ENCODE assay signal across 8 cellular contexts in the genomic region with DNA sequence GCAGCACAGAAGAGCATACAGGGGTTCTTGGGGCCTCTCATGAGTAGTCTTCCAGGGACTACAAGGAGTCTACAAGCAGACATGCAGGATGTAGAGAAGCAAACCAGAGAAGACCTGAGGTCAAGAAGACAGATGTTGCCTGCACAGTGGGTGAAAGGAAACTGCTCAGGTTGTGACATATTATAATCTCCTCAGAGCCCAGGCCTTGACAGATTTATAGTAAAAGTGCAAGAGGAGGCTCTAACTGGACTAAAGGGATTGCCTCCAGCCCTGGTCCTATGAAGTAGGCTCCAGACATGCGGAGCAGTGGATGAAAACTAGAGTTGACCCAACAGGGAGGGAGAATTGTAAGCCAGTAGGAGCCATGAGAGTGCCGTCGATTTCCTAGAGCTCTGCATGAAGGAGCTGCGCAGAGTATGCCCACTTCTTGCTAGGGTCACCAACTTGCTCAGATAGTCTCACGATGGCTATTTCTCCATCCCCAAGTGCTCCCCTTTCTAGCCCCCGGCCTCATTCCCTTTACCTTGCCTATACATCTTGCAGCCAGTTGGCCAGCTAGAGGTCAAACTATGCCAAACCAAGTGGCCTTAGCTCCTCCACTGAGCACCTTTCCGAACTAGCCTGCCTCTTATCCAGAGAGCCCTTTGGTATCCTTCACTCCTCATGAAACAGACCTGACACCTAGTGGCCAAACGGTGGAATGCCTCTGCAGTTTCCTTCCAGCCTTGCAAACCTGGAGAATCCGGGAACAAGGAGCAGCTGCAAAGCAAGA. TPM values are rescaled to one million over a fixed set of nuclear protein-coding genes. Genes with fewer than 3 reads are reported as not detected.
DNase-seq lines count a peak whose midpoint lies in the region; ATAC-seq lines count a peak whose summit lies in the region.

No MANE protein-coding gene starts in this region.

- H3K9me3 Mint-ChIP-seq in stimulated activated memory B cell treated with anti-CD40 and anti-IgM and Interleukin-4, amounts not matched to agents 10 μg/mL and 1 μg/mL and 100 μg/mL, for 72 hours = no peaks in the 10 kb centered on the region

- DNase-seq in D341Med (ENCODE audit: low spot score) (peak; percentile 86), HuH-7 (ENCODE audit: low spot score) (peak; percentile 82), NT2/D1 (ENCODE audit: low read depth, low spot score) (peak; percentile 85)
- peak; percentile 73 for DNase-seq in activated CD8-positive, alpha-beta memory T cell treated with anti-CD3 and anti-CD28 coated beads, Interleukin-2, amount 50 U/mL, for 48 hours

- 56 to 60% methylated on average over 9 of the region's 9 CpGs for WGBS in esophagus, 2 donors

- no peak overlapping the region for H3K4me3 Mint-ChIP-seq in stimulated activated memory B cell treated with anti-CD40 and anti-IgM and Interleukin-4, amounts not matched to agents 10 μg/mL and 1 μg/mL and 100 μg/mL, for 72 hours

- H3K9ac ChIP-seq in NT2/D1 (ENCODE audit: insufficient read length, low read depth) = no peak overlapping the region

- ATAC-seq in stimulated activated memory B cell treated with anti-CD40 and anti-IgM and Interleukin-4, amounts not matched to agents 10 μg/mL and 1 μg/mL and 100 μg/mL, for 72 hours = peak; percentile 71
- ATAC-seq in GM21515 (IDR thresholded peaks at IDR 0.05; ENCODE audit: unreplicated experiment) = no peak

- H3K27me3 Mint-ChIP-seq in stimulated activated memory B cell treated with anti-CD40 and anti-IgM and Interleukin-4, amounts not matched to agents 10 μg/mL and 1 μg/mL and 100 μg/mL, for 72 hours = no peaks in the 10 kb centered on the region

- H3K4me1 ChIP-seq in NT2/D1 (ENCODE audit: insufficient read depth, insufficient read length) (peaks cover 4% of the 10 kb centered on the region), esophagus (ENCODE audit: control insufficient read depth in 2 of 2, insufficient read depth in 2 of 2, low read length in 1 of 2) (peaks cover 0 to 4% of the 10 kb centered on the region in 2 donors), muscle layer of duodenum (ENCODE audit: control insufficient read depth in 1 of 2, insufficient read depth in 2 of 2, low read length in 2 of 2) (peaks cover 21 to 30% of the 10 kb centered on the region in 2 donors)

- no peak overlapping the region for H3K27ac Mint-ChIP-seq in stimulated activated memory B cell treated with anti-CD40 and anti-IgM and Interleukin-4, amounts not matched to agents 10 μg/mL and 1 μg/mL and 100 μg/mL, for 72 hours

- H3K4me1 Mint-ChIP-seq in stimulated activated memory B cell treated with anti-CD40 and anti-IgM and Interleukin-4, amounts not matched to agents 10 μg/mL and 1 μg/mL and 100 μg/mL, for 72 hours = no peaks in the 10 kb centered on the region

- H3K36me3 ChIP-seq in NT2/D1 (ENCODE audit: insufficient read depth, insufficient read length, low read length) (peaks cover 92% of the 10 kb centered on the region), esophagus (ENCODE audit: control insufficient read depth in 2 of 2, insufficient read depth in 2 of 2, low read length in 1 of 2) (peaks cover 4 to 10% of the 10 kb centered on the region in 2 donors), muscle layer of duodenum (ENCODE audit: control insufficient read depth in 1 of 2, insufficient read depth in 2 of 2, low read length in 2 of 2) (peaks cover 16 to 46% of the 10 kb centered on the region in 2 donors)

- H3K36me3 Mint-ChIP-seq in stimulated activated memory B cell treated with anti-CD40 and anti-IgM and Interleukin-4, amounts not matched to agents 10 μg/mL and 1 μg/mL and 100 μg/mL, for 72 hours = no peaks in the 10 kb centered on the region

- H3K27ac ChIP-seq in esophagus (ENCODE audit: low read depth in 2 of 2, low read length in 1 of 2) (peak overlapping the region; percentile 45 to 47), muscle layer of duodenum (ENCODE audit: low read length) (peak overlapping the region; percentile 10)

- peaks cover 4% of the 10 kb centered on the region; the same call in 1 of the 2 replicates for H3K9me3 ChIP-seq in NT2/D1 (ENCODE audit: insufficient read depth, low read length)
- no peaks in the 10 kb centered on the region for H3K9me3 ChIP-seq in esophagus (ENCODE audit: control insufficient read depth in 2 of 2, insufficient read depth in 1 of 2, low read depth in 1 of 2, low read length in 1 of 2)
- no peaks in the 10 kb centered on the region for H3K9me3 ChIP-seq in muscle layer of duodenum (ENCODE audit: control insufficient read depth in 1 of 2, low read length in 2 of 2)

- H3K4me3 ChIP-seq in NT2/D1 (ENCODE audit: insufficient read length, low read depth) (no peak overlapping the region), esophagus (ENCODE audit: low read depth in 1 of 2, low read length in 2 of 2) (no peak overlapping the region), muscle layer of duodenum (ENCODE audit: low read depth in 1 of 2, low read length in 2 of 2) (no peak overlapping the region)

- H3K27me3 ChIP-seq in NT2/D1 (ENCODE audit: insufficient read depth, insufficient read length) (no peaks in the 10 kb centered on the region), esophagus (ENCODE audit: control insufficient read depth in 1 of 2, insufficient read depth in 2 of 2, low read length in 2 of 2) (no peaks in the 10 kb centered on the region), muscle layer of duodenum (ENCODE audit: low read depth, low read length) (no peaks in the 10 kb centered on the region)

RNA-seq across cellular contexts. Expression of a gene that starts 36.2 kb away (rescaled TPM):
- 10 to 100 TPM; 11.2 to 11.5 TPM for polyA plus RNA-seq in esophagus
